In the genomic region with DNA sequence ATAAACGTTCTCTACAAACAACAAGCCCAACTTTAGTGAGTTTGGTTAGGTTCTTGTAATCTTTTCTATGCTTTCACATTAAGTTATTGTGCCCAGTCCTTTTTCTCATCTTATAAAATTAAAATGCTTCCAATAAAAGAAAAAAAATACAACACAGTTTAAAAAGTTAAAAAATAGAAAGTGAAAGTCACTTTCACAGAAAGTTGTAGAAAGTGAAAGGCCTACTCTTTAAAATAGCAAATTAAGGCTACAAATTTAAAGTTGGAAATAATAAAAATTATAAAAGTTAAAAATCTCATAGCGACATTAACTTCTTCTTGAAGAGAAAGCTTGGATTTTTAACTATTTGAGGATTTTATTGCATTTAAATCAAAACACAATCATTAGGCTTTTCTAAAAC, we compare ENCODE assay signal across 21 cellular contexts. TPM values are rescaled to one million over a fixed set of nuclear protein-coding genes. Genes with fewer than 3 reads are reported as not detected.
A peak's percentile ranks its signal among the peaks of the same experiment; 100 is the strongest.
DNase-seq lines count a peak whose midpoint lies in the region; ATAC-seq, FAIRE-seq and TF ChIP-seq lines count a peak whose summit lies in the region.
"Had no signal": no experiment of that assay in that cellular context is flagged by ENCODE, and none has a peak within 500 bp of the region (broad histone marks: within the 10 kb centered on the region; RNA-seq: fewer than 3 reads in every experiment).

No MANE protein-coding gene starts in this region.

- peaks cover 32% of the 10 kb centered on the region for H3K36me3 Mint-ChIP-seq in activated naive CD4-positive, alpha-beta T cell treated with anti-CD3 and anti-CD28 coated beads, Interleukin-2, amount 50 U/mL, for 24 hours

- H3K4me1 Mint-ChIP-seq in activated naive CD4-positive, alpha-beta T cell treated with anti-CD3 and anti-CD28 coated beads, Interleukin-2, amount 50 U/mL, for 24 hours = peaks cover 67% of the 10 kb centered on the region

- H3K9me3 Mint-ChIP-seq in activated naive CD4-positive, alpha-beta T cell treated with anti-CD3 and anti-CD28 coated beads, Interleukin-2, amount 50 U/mL, for 24 hours = no peaks in the 10 kb centered on the region

- no peak overlapping the region for H3K4me3 ChIP-seq in HEK293 (ENCODE audit: low read depth, low read length)
- H3K4me3 ChIP-seq in pancreas = no peak overlapping the region
- no peak overlapping the region for H3K4me3 ChIP-seq in mesenchymal stem cell (ENCODE audit: insufficient read depth in 1 of 2, low read depth in 1 of 2, low read length in 2 of 2)
- H3K4me3 ChIP-seq: A549 had no signal

- H3K23ac ChIP-seq in mesenchymal stem cell (ENCODE audit: low read length in 2 of 2) = no peak overlapping the region

- peaks cover 0 to 31% of the 10 kb centered on the region in 2 experiments; a peak in 1 of 3 replicates for H3K36me3 ChIP-seq in HEK293 (ENCODE audit: control insufficient read depth in 2 of 2, insufficient read depth in 1 of 2, low read length in 2 of 2)
- H3K36me3 ChIP-seq in pancreas = peaks cover 0 to 10% (median 0%) of the 10 kb centered on the region in 3 donors
- peaks cover 4 to 97% of the 10 kb centered on the region in 2 experiments for H3K36me3 ChIP-seq in mesenchymal stem cell (ENCODE audit: control insufficient read depth in 1 of 2, insufficient read depth in 2 of 2, low read depth in 1 of 2, low read length in 2 of 2)

- no peak overlapping the region for H2AFZ ChIP-seq in mesenchymal stem cell (ENCODE audit: low read depth, low read length)

- FAIRE-seq in endometrium (lab: Jason Lieb, UNC) (peak; percentile 59), pancreas (lab: Jason Lieb, UNC) (peak; percentile 45)
- FAIRE-seq: A549 had no signal

- no peak overlapping the region for H2BK5ac ChIP-seq in mesenchymal stem cell (ENCODE audit: low read depth, low read length, poor library complexity, severe bottlenecking)

- ATAC-seq in pancreas (no peak), GM21515 (IDR thresholded peaks at IDR 0.05; ENCODE audit: unreplicated experiment) (no peak)
- ATAC-seq: A549, Panc1 had no signal

- H3K27ac Mint-ChIP-seq in activated naive CD4-positive, alpha-beta T cell treated with anti-CD3 and anti-CD28 coated beads, Interleukin-2, amount 50 U/mL, for 24 hours = peak overlapping the region; percentile 64

- no peak overlapping the region for H2AK5ac ChIP-seq in mesenchymal stem cell (ENCODE audit: low read length, severe bottlenecking)

- POLR2A ChIA-PET in HEK293 (lab: Yijun Ruan, JAX) = no interaction called here

- CTCF ChIA-PET in HEK293 (lab: Yijun Ruan, JAX) = no interaction called here

- TF ChIP-seq CTCF in HEK293 (tag by site-specific recombination; IDR thresholded peaks at IDR 0.05) = no peak
- no peak for TF ChIP-seq CTCF in pancreas (IDR thresholded peaks at IDR 0.05)

- H3K18ac ChIP-seq in mesenchymal stem cell (ENCODE audit: low read depth in 1 of 2, low read length in 2 of 2) = no peak overlapping the region

- H3K27me3 ChIP-seq in pancreas (no peaks in the 10 kb centered on the region), mesenchymal stem cell (ENCODE audit: control insufficient read depth in 1 of 2, insufficient read depth in 1 of 2, low read length in 2 of 2) (no peaks in the 10 kb centered on the region)
- H3K27me3 ChIP-seq: BE2C had no signal

- DNase-seq in activated naive CD4-positive, alpha-beta T cell treated with Interleukin-2 at 50 U/mL for 16 hours = no peak
- DNase-seq in pancreas = no peak
- no peak for DNase-seq in mesenchymal stem cell
- DNase-seq in superior temporal gyrus (ENCODE audit: extremely low spot score) = no peak
- DNase-seq: BE2C, COR-L47, DMS79 treated with DMSO at 0.1 percent for 48 hours, Kasumi-1, NCI-H1694, NCI-H2081 treated with DMSO at 0.1 percent for 48 hours, NCI-H2171 treated with DMSO at 0.1 percent for 48 hours, NCI-H524 treated with DMSO at 0.1 percent for 48 hours, NCI-H82, SIG-M5, SK-N-SH had no signal

- H3K79me1 ChIP-seq in mesenchymal stem cell (replicated peaks; ENCODE audit: low read length, poor library complexity, severe bottlenecking) = peaks cover 3% of the 10 kb centered on the region

- H3K4me2 ChIP-seq in mesenchymal stem cell (ENCODE audit: low read length, poor library complexity, severe bottlenecking) = no peak overlapping the region
- H3K4me2 ChIP-seq: A549, SK-N-SH had no signal

- H3K14ac ChIP-seq in mesenchymal stem cell (ENCODE audit: low read length in 2 of 2) = no peak overlapping the region

- intact Hi-C loops in pancreas (cut with DNase I) = no loop called here

- H3K9me3 ChIP-seq in HEK293 (ENCODE audit: control insufficient read depth, insufficient read depth, low read depth, low read length) (no peaks in the 10 kb centered on the region), pancreas (no peaks in the 10 kb centered on the region), mesenchymal stem cell (ENCODE audit: control insufficient read depth, low read length) (no peaks in the 10 kb centered on the region)
- H3K9me3 ChIP-seq: A549, BE2C, SK-N-SH had no signal

- H3K4ac ChIP-seq in mesenchymal stem cell (ENCODE audit: low read depth in 1 of 2, low read length in 2 of 2) = no peak overlapping the region

- H3K27me3 Mint-ChIP-seq in activated naive CD4-positive, alpha-beta T cell treated with anti-CD3 and anti-CD28 coated beads, Interleukin-2, amount 50 U/mL, for 24 hours = no peaks in the 10 kb centered on the region

- no peak overlapping the region for H4K91ac ChIP-seq in mesenchymal stem cell (ENCODE audit: low read length)

- H3K27ac ChIP-seq in HEK293 (ENCODE audit: extremely low read depth, low read depth, low read length) (no peak overlapping the region), pancreas (no peak overlapping the region), mesenchymal stem cell (ENCODE audit: low read length, poor library complexity, severe bottlenecking) (no peak overlapping the region)
- H3K27ac ChIP-seq: A549 had no signal

- H4K8ac ChIP-seq in mesenchymal stem cell (ENCODE audit: low read length) = no peak overlapping the region

- H3K4me3 Mint-ChIP-seq in activated naive CD4-positive, alpha-beta T cell treated with anti-CD3 and anti-CD28 coated beads, Interleukin-2, amount 50 U/mL, for 24 hours = no peak overlapping the region

- WGBS in pancreas, 2 donors = 68 to 70% methylated on average over 2 of the region's 2 CpGs
- WGBS in mesenchymal stem cell = no CpG with 5 or more reads among the region's 2 CpGs

- no peak overlapping the region for H3K9ac ChIP-seq in mesenchymal stem cell (ENCODE audit: low read length)
- H3K9ac ChIP-seq: SK-N-SH had no signal

- H2BK15ac ChIP-seq in mesenchymal stem cell (ENCODE audit: low read depth, poor library complexity, severe bottlenecking) = no peak overlapping the region

- no peak overlapping the region for H2BK120ac ChIP-seq in mesenchymal stem cell (ENCODE audit: low read depth, low read length)

- H3K4me1 ChIP-seq in HEK293 (ENCODE audit: control insufficient read depth, insufficient read depth, low read length) = no peaks in the 10 kb centered on the region
- no peaks in the 10 kb centered on the region for H3K4me1 ChIP-seq in pancreas
- H3K4me1 ChIP-seq in mesenchymal stem cell (ENCODE audit: control insufficient read depth, insufficient read depth, low read depth, low read length) = no peaks in the 10 kb centered on the region
- H3K4me1 ChIP-seq: A549, BE2C had no signal

- no peak overlapping the region for H2BK12ac ChIP-seq in mesenchymal stem cell (ENCODE audit: low read length in 2 of 2)

TF ChIP-seq in HEK293, 187 proteins besides CTCF, POLR2A, EP300 and RAD21:
- no peak for TF ChIP-seq ZNF10 (tag by site-specific recombination; IDR thresholded peaks at IDR 0.05)
- peak; percentile 95 for TF ChIP-seq PRDM1 (tag by site-specific recombination; IDR thresholded peaks at IDR 0.05)

RNA-seq across cellular contexts. Expression of gene CD47, which starts 35.9 kb away (rescaled TPM):
- total RNA-seq in pancreas = 100 to 1,000 TPM in 1 of 6 donors, 10 to 100 TPM in 5; 14.8 to 107 (median 24.5) TPM
- polyA plus RNA-seq in pancreas = 10 to 100 TPM; 26.6 to 30.1 TPM
- polyA plus RNA-seq in mesenchymal stem cell (2013, experiment 1 of 2) = 52.7 TPM
- polyA plus RNA-seq in mesenchymal stem cell (2013, experiment 2 of 2) = 59.2 TPM
